Comparison of ENCODE assay signal across 18 cellular contexts in genomic region chr16:54216268-54217187, GRCh38.
A peak's percentile ranks its signal among the peaks of the same experiment; 100 is the strongest.
DNase-seq lines count a peak whose midpoint lies in the region; ATAC-seq and TF ChIP-seq lines count a peak whose summit lies in the region.
"Had no signal": no experiment of that assay in that cellular context is flagged by ENCODE, and none has a peak within 500 bp of the region (broad histone marks: within the 10 kb centered on the region; RNA-seq: fewer than 3 reads in every experiment).

No MANE protein-coding gene starts in this region.

- H3K4me1 Mint-ChIP-seq in activated naive CD8-positive, alpha-beta T cell treated with anti-CD3 and anti-CD28 coated beads, Interleukin-2, amount 50 U/mL, for 24 hours: no peaks in the 10 kb centered on the region
- H3K4me1 Mint-ChIP-seq: CD14-positive monocyte had no signal

- no peak for ATAC-seq in GM18520 (IDR thresholded peaks at IDR 0.05; ENCODE audit: unreplicated experiment)
- no peak for ATAC-seq in activated naive CD8-positive, alpha-beta T cell treated with anti-CD3 and anti-CD28 coated beads, Interleukin-2, amount 50 U/mL, for 24 hours
- ATAC-seq: HepG2 had no signal

- H3K27me3 Mint-ChIP-seq in activated naive CD8-positive, alpha-beta T cell treated with anti-CD3 and anti-CD28 coated beads, Interleukin-2, amount 50 U/mL, for 24 hours: peaks cover 5% of the 10 kb centered on the region

- WGBS in suprapubic skin: 53% methylated on average over 13 of the region's 15 CpGs

- no peaks in the 10 kb centered on the region for H3K36me3 ChIP-seq in left ventricle myocardium inferior
- H3K36me3 ChIP-seq in suprapubic skin: no peaks in the 10 kb centered on the region
- H3K36me3 ChIP-seq: SJCRH30 had no signal

- DNase-seq in HFF-Myc (ENCODE audit: extremely low read depth, low read depth): peak; percentile 15
- peak; percentile 52 for DNase-seq in fibroblast of the aortic adventitia (ENCODE audit: low read depth)
- peak; percentile 46 for DNase-seq in left ventricle myocardium inferior
- peak in 1 of 2 donors; percentile 78 for DNase-seq in suprapubic skin (ENCODE audit: low spot score in 2 of 2)
- DNase-seq in dermis blood vessel endothelial cell: no peak
- no peak for DNase-seq in activated naive CD8-positive, alpha-beta T cell treated with anti-CD3 and anti-CD28 coated beads, Interleukin-2, amount 50 U/mL, for 24 hours
- DNase-seq: AML-193, DMS 273 treated with DMSO at 0.1 percent for 48 hours, GF-D8, NCI-H1048, NCI-H1694 treated with DMSO at 0.1 percent for 48 hours, NCI-H526 treated with DMSO at 0.1 percent for 48 hours, OCI-M1, SJCRH30 had no signal

- TF ChIP-seq CTCF in HFF-Myc (IDR thresholded peaks at IDR 0.05; ENCODE audit: low read depth, low read length, missing control alignments) (no peak), fibroblast of the aortic adventitia (IDR thresholded peaks at IDR 0.05; ENCODE audit: insufficient read depth, low read length) (no peak), left ventricle myocardium inferior (IDR thresholded peaks at IDR 0.05; ENCODE audit: borderline replicate concordance) (no peak), suprapubic skin (IDR thresholded peaks at IDR 0.05) (no peak)

- H3K27ac ChIP-seq in left ventricle myocardium inferior (replicated peaks): peak overlapping the region; percentile 63
- H3K27ac ChIP-seq in suprapubic skin: peak overlapping the region; percentile 30
- H3K27ac ChIP-seq: KMS-11, SJCRH30 had no signal

- H3K27ac Mint-ChIP-seq in activated naive CD8-positive, alpha-beta T cell treated with anti-CD3 and anti-CD28 coated beads, Interleukin-2, amount 50 U/mL, for 24 hours: no peak overlapping the region
- H3K27ac Mint-ChIP-seq: CD14-positive monocyte had no signal

- TF ChIP-seq POLR2A in suprapubic skin (IDR thresholded peaks at IDR 0.05): peak in 1 of 2 donors; percentile 12

- no peaks in the 10 kb centered on the region for H3K27me3 ChIP-seq in left ventricle myocardium inferior (ENCODE audit: low read depth)
- peaks cover 2% of the 10 kb centered on the region for H3K27me3 ChIP-seq in suprapubic skin

- H3K4me3 ChIP-seq in HFF-Myc (replicated peaks; ENCODE audit: low read depth, low read length) (no peak overlapping the region), fibroblast of the aortic adventitia (ENCODE audit: low read depth, low read length) (no peak overlapping the region), left ventricle myocardium inferior (peak overlapping the region; percentile 15), suprapubic skin (no peak overlapping the region)
- H3K4me3 ChIP-seq: SJCRH30 had no signal

- no peaks in the 10 kb centered on the region for H3K9me3 Mint-ChIP-seq in activated naive CD8-positive, alpha-beta T cell treated with anti-CD3 and anti-CD28 coated beads, Interleukin-2, amount 50 U/mL, for 24 hours

- H3K4me1 ChIP-seq in left ventricle myocardium inferior (peaks cover 25% of the 10 kb centered on the region), suprapubic skin (peaks cover 26% of the 10 kb centered on the region)
- H3K4me1 ChIP-seq: SJCRH30 had no signal

- H3K36me3 Mint-ChIP-seq in activated naive CD8-positive, alpha-beta T cell treated with anti-CD3 and anti-CD28 coated beads, Interleukin-2, amount 50 U/mL, for 24 hours (ENCODE audit: low read depth): no peaks in the 10 kb centered on the region
- H3K36me3 Mint-ChIP-seq: CD14-positive monocyte had no signal

- intact Hi-C loops in left ventricle myocardium inferior (cut with micrococcal nuclease): no loop called here

- H3K9me3 ChIP-seq in left ventricle myocardium inferior (replicated peaks): no peaks in the 10 kb centered on the region
- no peaks in the 10 kb centered on the region for H3K9me3 ChIP-seq in suprapubic skin
- H3K9me3 ChIP-seq: SJCRH30 had no signal

- no peak for TF ChIP-seq EP300 in suprapubic skin (IDR thresholded peaks at IDR 0.05)

- H3K4me3 Mint-ChIP-seq in activated naive CD8-positive, alpha-beta T cell treated with anti-CD3 and anti-CD28 coated beads, Interleukin-2, amount 50 U/mL, for 24 hours: no peak overlapping the region
- H3K4me3 Mint-ChIP-seq: CD14-positive monocyte had no signal

Comparison
In these comparisons a context has a peak if more than half of its experiments do, and no peak if none do; other contexts are left out.
1. DNase-seq: peak in HFF-Myc (single experiment), fibroblast of the aortic adventitia (single experiment) and left ventricle myocardium inferior (single experiment); none in dermis blood vessel endothelial cell (single experiment) and activated naive CD8-positive, alpha-beta T cell treated with anti-CD3 and anti-CD28 coated beads, Interleukin-2, amount 50 U/mL, for 24 hours (single experiment).